Comparison of ENCODE assay signal across 17 cellular contexts in genomic region chr6:75952132-75952531, GRCh38.
DNase-seq lines count a peak whose midpoint lies in the region; ATAC-seq and TF ChIP-seq lines count a peak whose summit lies in the region.
"Had no signal": no experiment of that assay in that cellular context is flagged by ENCODE, and none has a peak within 500 bp of the region (broad histone marks: within the 10 kb centered on the region; RNA-seq: fewer than 3 reads in every experiment).

No MANE protein-coding gene starts in this region.

- peaks cover 6% of the 10 kb centered on the region for H3K79me1 ChIP-seq in trophoblast cell (ENCODE audit: low read length)

- no peaks in the 10 kb centered on the region for H3K36me3 ChIP-seq in trophoblast cell (ENCODE audit: control insufficient read depth in 1 of 2, insufficient read depth in 2 of 2, low read length in 2 of 2)
- H3K36me3 ChIP-seq: BE2C had no signal

- no peak overlapping the region for H2AFZ ChIP-seq in trophoblast cell (ENCODE audit: insufficient read depth, low read length, poor library complexity)

- H3K9me3 ChIP-seq in trophoblast cell (ENCODE audit: insufficient read depth, low read depth, low read length) = no peaks in the 10 kb centered on the region
- H3K9me3 ChIP-seq: BE2C had no signal

- H3K27ac ChIP-seq in trophoblast cell (ENCODE audit: low read depth, low read length) = no peak overlapping the region
- H3K27ac ChIP-seq: HL-60 had no signal

- no peak overlapping the region for H2BK120ac ChIP-seq in trophoblast cell (ENCODE audit: insufficient read depth, low read length, poor library complexity)

- H3K4me2 ChIP-seq in trophoblast cell (ENCODE audit: low read length) = no peak overlapping the region

- H3K27me3 ChIP-seq in trophoblast cell (ENCODE audit: insufficient read depth, low read length) = no peaks in the 10 kb centered on the region
- H3K27me3 ChIP-seq: BE2C had no signal

- H3K4me1 Mint-ChIP-seq in activated T-helper 17 cell treated with anti-CD3 and anti-CD28 coated beads, Interleukin-2, amount 50 U/mL, for 72 hours = no peaks in the 10 kb centered on the region
- H3K4me1 Mint-ChIP-seq: CD4-positive, CD25-positive, alpha-beta regulatory T cell had no signal

- no peak overlapping the region for H3K14ac ChIP-seq in trophoblast cell (ENCODE audit: low read length)

- TF ChIP-seq CTCF in fibroblast of the aortic adventitia (IDR thresholded peaks at IDR 0.05; ENCODE audit: insufficient read depth, low read length) = no peak

- no peaks in the 10 kb centered on the region for H3K79me2 ChIP-seq in trophoblast cell (ENCODE audit: control insufficient read depth, insufficient read depth, low read length, poor library complexity)

- no peak overlapping the region for H2BK12ac ChIP-seq in trophoblast cell (ENCODE audit: low read length)

- no peaks in the 10 kb centered on the region for H3K9me3 Mint-ChIP-seq in activated T-helper 17 cell treated with anti-CD3 and anti-CD28 coated beads, Interleukin-2, amount 50 U/mL, for 72 hours

- H3K36me3 Mint-ChIP-seq in activated T-helper 17 cell treated with anti-CD3 and anti-CD28 coated beads, Interleukin-2, amount 50 U/mL, for 72 hours (ENCODE audit: low read depth) = no peaks in the 10 kb centered on the region
- H3K36me3 Mint-ChIP-seq: CD4-positive, CD25-positive, alpha-beta regulatory T cell had no signal

- no CpG with 5 or more reads among the region's 3 CpGs for WGBS in trophoblast cell (ENCODE audit: extremely low coverage, insufficient coverage, insufficient read length)

- DNase-seq in NCI-H226 (peak; percentile 7), amniotic epithelial cell (ENCODE audit: low read depth) (peak; percentile 34), fibroblast of the aortic adventitia (ENCODE audit: low read depth) (peak; percentile 8), trophoblast cell (peak; percentile 49 to 83), T1000 (lab: John Stamatoyannopoulos, UW) (no peak), posterior cingulate gyrus (no peak)
- DNase-seq: ACHN; BE2C; C1 segment of cervical spinal cord; CD4-positive, CD25-positive, alpha-beta regulatory T cell; DMS153; DMS79; GDM1; H9 had no signal

- H3K27ac Mint-ChIP-seq in activated T-helper 17 cell treated with anti-CD3 and anti-CD28 coated beads, Interleukin-2, amount 50 U/mL, for 72 hours = no peak overlapping the region
- H3K27ac Mint-ChIP-seq: CD4-positive, CD25-positive, alpha-beta regulatory T cell; H9 had no signal

- H3K23ac ChIP-seq in trophoblast cell (ENCODE audit: low read length) = no peak overlapping the region

- H4K8ac ChIP-seq in trophoblast cell (ENCODE audit: low read depth, low read length) = no peak overlapping the region

- no peak overlapping the region for H3K9ac ChIP-seq in trophoblast cell (ENCODE audit: low read length)

- intact Hi-C loops in posterior cingulate gyrus (cut with DNase I) = no loop called here

- no peak overlapping the region for H3K4me3 Mint-ChIP-seq in activated T-helper 17 cell treated with anti-CD3 and anti-CD28 coated beads, Interleukin-2, amount 50 U/mL, for 72 hours
- H3K4me3 Mint-ChIP-seq: CD4-positive, CD25-positive, alpha-beta regulatory T cell; H9 had no signal

- H3K4ac ChIP-seq in trophoblast cell (ENCODE audit: low read depth, low read length) = no peak overlapping the region

- H4K91ac ChIP-seq in trophoblast cell (ENCODE audit: low read depth, low read length) = no peak overlapping the region

- H2AK5ac ChIP-seq in trophoblast cell (ENCODE audit: low read length) = no peak overlapping the region

- H4K12ac ChIP-seq in trophoblast cell (ENCODE audit: low read depth, low read length) = no peak overlapping the region

- no peak for ATAC-seq in activated T-helper 17 cell treated with anti-CD3 and anti-CD28 coated beads, Interleukin-2, amount 50 U/mL, for 72 hours (replicated peaks)
- ATAC-seq in HG02884 (IDR thresholded peaks at IDR 0.05; ENCODE audit: unreplicated experiment) = no peak

- H3K4me1 ChIP-seq in trophoblast cell (ENCODE audit: control insufficient read depth in 1 of 2, insufficient read depth in 2 of 2, low read length in 2 of 2) = peaks cover 6 to 8% of the 10 kb centered on the region in 2 experiments
- H3K4me1 ChIP-seq: BE2C had no signal

- no peak overlapping the region for H2BK5ac ChIP-seq in trophoblast cell (ENCODE audit: low read depth, low read length, poor library complexity)

- H3K18ac ChIP-seq in trophoblast cell (ENCODE audit: low read length) = no peak overlapping the region

- peaks cover 6% of the 10 kb centered on the region for H3K27me3 Mint-ChIP-seq in activated T-helper 17 cell treated with anti-CD3 and anti-CD28 coated beads, Interleukin-2, amount 50 U/mL, for 72 hours
- H3K27me3 Mint-ChIP-seq: CD4-positive, CD25-positive, alpha-beta regulatory T cell had no signal

- no peak overlapping the region for H3K4me3 ChIP-seq in fibroblast of the aortic adventitia (ENCODE audit: low read depth, low read length)
- H3K4me3 ChIP-seq in trophoblast cell (ENCODE audit: low read depth, low read length) = no peak overlapping the region

Comparison
In these comparisons a context has a peak if more than half of its experiments do, and no peak if none do; other contexts are left out.
1. DNase-seq: peak in NCI-H226 (single experiment), amniotic epithelial cell (single experiment), fibroblast of the aortic adventitia (single experiment) and trophoblast cell (2 of 2); none in T1000 (single experiment) and posterior cingulate gyrus (0 of 10).